1 cellular context compared by ENCODE assay signal in genomic region chr16:89411335-89411850, GRCh38.
TF ChIP-seq lines count a peak whose summit lies in the region.

No MANE protein-coding gene starts in this region.

TF ChIP-seq in GM23338, 12 proteins besides CTCF, POLR2A, EP300 and RAD21 (continued from another document):
- TF ChIP-seq ZNF462 (CRISPR knock-in tag; IDR thresholded peaks at IDR 0.05) = no peak
- TF ChIP-seq ETS1 (IDR thresholded peaks at IDR 0.05) = no peak
- no peak for TF ChIP-seq ZNF331 (CRISPR knock-in tag; IDR thresholded peaks at IDR 0.05; ENCODE audit: low read depth)
- TF ChIP-seq POLR2AphosphoS5 (IDR thresholded peaks at IDR 0.05; ENCODE audit: low read depth) = no peak
- no peak for TF ChIP-seq REST (IDR thresholded peaks at IDR 0.05; ENCODE audit: unreplicated experiment)
- no peak for TF ChIP-seq CREB1 (CRISPR knock-in tag; IDR thresholded peaks at IDR 0.05; ENCODE audit: low read depth)
- TF ChIP-seq EZH2phosphoT487 (IDR thresholded peaks at IDR 0.05; ENCODE audit: unreplicated experiment) = no peak
- no peak for TF ChIP-seq EZH2 (IDR thresholded peaks at IDR 0.05; ENCODE audit: low read depth, unreplicated experiment)
